ENCODE assay signal across 9 cellular contexts in the genomic region with DNA sequence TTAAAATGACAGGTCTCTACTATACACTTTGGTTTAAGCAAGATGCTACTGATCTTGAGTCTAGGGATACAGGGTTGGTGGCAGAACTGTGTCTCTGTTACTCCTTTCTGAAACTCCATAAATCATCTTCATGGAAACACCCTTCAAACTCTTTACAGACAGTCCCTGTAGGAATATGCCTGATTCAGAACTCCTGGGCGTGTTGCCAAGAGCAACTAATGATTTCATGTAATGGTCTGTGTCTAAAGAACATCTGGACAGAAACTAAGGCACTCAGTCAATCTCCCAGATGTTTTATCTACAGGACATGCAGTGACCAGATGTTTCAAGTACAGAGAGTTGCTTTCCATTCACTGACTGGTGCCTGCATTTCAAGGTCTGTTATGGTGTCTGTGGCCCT.
DNase-seq lines count a peak whose midpoint lies in the region; ATAC-seq, FAIRE-seq and TF ChIP-seq lines count a peak whose summit lies in the region.
"Had no signal": no experiment of that assay in that cellular context is flagged by ENCODE, and none has a peak within 500 bp of the region (broad histone marks: within the 10 kb centered on the region; RNA-seq: fewer than 3 reads in every experiment).

No MANE protein-coding gene starts in this region.

- intact Hi-C loops in sciatic nerve (cut with DNase I): no loop called here

- H3K4me3 ChIP-seq in fibroblast of the aortic adventitia (ENCODE audit: low read depth, low read length): no peak overlapping the region

- no peak for TF ChIP-seq CTCF in fibroblast of the aortic adventitia (IDR thresholded peaks at IDR 0.05; ENCODE audit: insufficient read depth, low read length)

- ATAC-seq in sciatic nerve: peak; percentile 93
- no peak for ATAC-seq in HG03139 (IDR thresholded peaks at IDR 0.05; ENCODE audit: unreplicated experiment)
- ATAC-seq: HepG2 had no signal

- H3K27ac ChIP-seq in substantia nigra (ENCODE audit: low read depth, low read length, poor library complexity, severe bottlenecking): no peak overlapping the region

- no peak for FAIRE-seq in RCC 7860 (lab: Jason Lieb, UNC)
- FAIRE-seq: HepG2 had no signal

- DNase-seq in HT-29 (ENCODE audit: low spot score) (peak; percentile 18), RCC 7860 (ENCODE audit: low spot score) (peak; percentile 8), fibroblast of the aortic adventitia (ENCODE audit: low read depth) (peak; percentile 1), sciatic nerve (ENCODE audit: low spot score) (peak; percentile 77), substantia nigra (lab: John Stamatoyannopoulos, UW) (no peak), anterior cingulate cortex (lab: John Stamatoyannopoulos, UW) (no peak)
- DNase-seq: NCI-H187 had no signal

Comparison
In these comparisons a context has a peak if more than half of its experiments do, and no peak if none do; other contexts are left out.
1. DNase-seq: peak in HT-29 (single experiment), RCC 7860 (single experiment), fibroblast of the aortic adventitia (single experiment) and sciatic nerve (single experiment); none in substantia nigra (0 of 49) and anterior cingulate cortex (0 of 58).